In the genomic region with DNA sequence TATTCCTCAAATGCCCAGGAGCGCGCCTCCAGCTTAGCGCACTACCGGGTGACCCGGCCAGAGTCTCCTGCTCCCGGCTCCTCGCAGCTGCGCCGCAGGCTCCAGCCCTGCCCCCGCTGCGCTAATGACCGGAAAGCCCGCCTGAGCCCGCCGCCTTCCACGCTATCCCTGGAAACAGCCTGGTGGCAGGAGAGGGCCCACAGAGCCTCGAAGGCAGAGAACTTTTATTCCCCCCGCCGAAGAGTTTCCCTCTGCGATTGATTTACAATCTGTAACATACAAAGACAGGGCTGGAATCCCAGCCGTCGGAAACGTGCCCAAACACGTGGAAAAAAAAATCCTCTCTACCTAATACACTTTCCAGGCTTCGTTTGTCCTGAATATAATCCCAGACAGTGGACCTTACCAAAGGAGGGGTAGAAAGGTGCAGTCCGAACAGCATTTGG, we compare ENCODE assay signal across 8 cellular contexts. TPM values are rescaled to one million over a fixed set of nuclear protein-coding genes. Genes with fewer than 3 reads are reported as not detected.
DNase-seq lines count a peak whose midpoint lies in the region; ATAC-seq and TF ChIP-seq lines count a peak whose summit lies in the region.

No MANE protein-coding gene starts in this region.

- in situ Hi-C loops in astrocyte of the spinal cord (cut with HindIII; ENCODE audit: low sequenced_read_pairs) = no loop called here

- H3K36me3 ChIP-seq in right atrium auricular region = no peaks in the 10 kb centered on the region
- no peaks in the 10 kb centered on the region for H3K36me3 ChIP-seq in lower lobe of right lung
- H3K36me3 ChIP-seq in aorta (ENCODE audit: control insufficient read depth in 1 of 2, insufficient read depth in 2 of 2, low read length in 1 of 2) = no peaks in the 10 kb centered on the region

- H3K27me3 ChIP-seq in right atrium auricular region (peaks cover 10 to 26% of the 10 kb centered on the region in 2 donors), lower lobe of right lung (ENCODE audit: low read depth) (peaks cover 86% of the 10 kb centered on the region), aorta (ENCODE audit: control insufficient read depth in 1 of 2, insufficient read depth in 2 of 2, low read length in 1 of 2) (no peaks in the 10 kb centered on the region)

- peak overlapping the region in 1 of 2 donors; percentile 56 for H3K4me3 ChIP-seq in right atrium auricular region
- no peak overlapping the region for H3K4me3 ChIP-seq in astrocyte of the spinal cord (ENCODE audit: low read depth, low read length)
- peak overlapping the region; percentile 55 for H3K4me3 ChIP-seq in lower lobe of right lung
- H3K4me3 ChIP-seq in aorta (ENCODE audit: low read length in 2 of 2) = peak overlapping the region in 1 of 2 donors; percentile 16

- H3K4me1 ChIP-seq in right atrium auricular region = peaks cover 0 to 44% of the 10 kb centered on the region in 2 donors
- peaks cover 42% of the 10 kb centered on the region for H3K4me1 ChIP-seq in lower lobe of right lung
- H3K4me1 ChIP-seq in aorta (ENCODE audit: control insufficient read depth in 1 of 2, insufficient read depth in 2 of 2, low read length in 2 of 2) = no peaks in the 10 kb centered on the region

- H3K27ac ChIP-seq in right atrium auricular region = no peak overlapping the region
- H3K27ac ChIP-seq in lower lobe of right lung = no peak overlapping the region
- H3K27ac ChIP-seq in aorta (ENCODE audit: low read depth in 1 of 2, low read length in 2 of 2) = no peak overlapping the region

- WGBS in aorta, 2 donors = 1% methylated on average over 26 of the region's 26 CpGs

- ATAC-seq in Right ventricle myocardium superior (ENCODE audit: poor library complexity) (peak; percentile 74), lower lobe of right lung (peak; percentile 60 to 63), aorta (ENCODE audit: low FRiP score) (peak; percentile 73), HG03045 (IDR thresholded peaks at IDR 0.05; ENCODE audit: unreplicated experiment) (no peak), HG03442 (IDR thresholded peaks at IDR 0.05; ENCODE audit: unreplicated experiment) (no peak), GM21381 (IDR thresholded peaks at IDR 0.05; ENCODE audit: unreplicated experiment) (no peak)

- TF ChIP-seq CTCF in right atrium auricular region (IDR thresholded peaks at IDR 0.05) = peak in 1 of 2 donors; percentile 11
- TF ChIP-seq CTCF in astrocyte of the spinal cord (IDR thresholded peaks at IDR 0.05; ENCODE audit: low read depth, low read length) = no peak
- TF ChIP-seq CTCF in lower lobe of right lung (IDR thresholded peaks at IDR 0.05) = no peak

- intact Hi-C loops in Right ventricle myocardium superior (cut with DNase I) = no loop called here
- intact Hi-C loops in lower lobe of right lung (cut with DNase I) = no loop called here
- intact Hi-C loops in aorta (cut with DNase I) = no loop called here

- H3K9me3 ChIP-seq in right atrium auricular region = no peaks in the 10 kb centered on the region
- H3K9me3 ChIP-seq in lower lobe of right lung = no peaks in the 10 kb centered on the region
- no peaks in the 10 kb centered on the region for H3K9me3 ChIP-seq in aorta (ENCODE audit: control insufficient read depth, low read length)

- DNase-seq in Right ventricle myocardium superior = peak; percentile 67
- no peak for DNase-seq in right atrium auricular region (ENCODE audit: low spot score)
- DNase-seq in astrocyte of the spinal cord (ENCODE audit: low read depth, low spot score) = peak; percentile 19
- DNase-seq in lower lobe of right lung = no peak
- DNase-seq in aorta = peak; percentile 67 to 87

RNA-seq across cellular contexts. Expression of a gene that starts 1.5 kb away (rescaled TPM):
- total RNA-seq in Right ventricle myocardium superior = not detected
- total RNA-seq in right atrium auricular region = not detected
- not detected for total RNA-seq in lower lobe of right lung
- not detected for total RNA-seq in aorta
- not detected for polyA plus RNA-seq in aorta

RNA-seq across cellular contexts. Expression of a gene that starts 39.4 kb away (rescaled TPM):
- total RNA-seq in Right ventricle myocardium superior (42.5 TPM), right atrium auricular region (100 to 1,000 TPM in 1 of 2 donors, 10 to 100 TPM in 1; 54.7 to 107 TPM), lower lobe of right lung (39.3 TPM), aorta (10 to 100 TPM; 56.3 to 70.0 TPM)
- polyA plus RNA-seq in aorta = 100 to 1,000 TPM in 1 of 2 donors, 10 to 100 TPM in 1; 68.9 to 220 TPM

Comparison
In these comparisons a context has a peak if more than half of its experiments do, and no peak if none do; other contexts are left out.
1. DNase-seq: peak in Right ventricle myocardium superior (single experiment), astrocyte of the spinal cord (single experiment) and aorta (2 of 2); none in right atrium auricular region (single experiment) and lower lobe of right lung (single experiment).
2. ATAC-seq: peak in Right ventricle myocardium superior (single experiment), lower lobe of right lung (2 of 2) and aorta (single experiment); none in HG03045 (single experiment), HG03442 (single experiment) and GM21381 (single experiment).